Comparison of ENCODE assay signal across 20 cellular contexts in the genomic region with DNA sequence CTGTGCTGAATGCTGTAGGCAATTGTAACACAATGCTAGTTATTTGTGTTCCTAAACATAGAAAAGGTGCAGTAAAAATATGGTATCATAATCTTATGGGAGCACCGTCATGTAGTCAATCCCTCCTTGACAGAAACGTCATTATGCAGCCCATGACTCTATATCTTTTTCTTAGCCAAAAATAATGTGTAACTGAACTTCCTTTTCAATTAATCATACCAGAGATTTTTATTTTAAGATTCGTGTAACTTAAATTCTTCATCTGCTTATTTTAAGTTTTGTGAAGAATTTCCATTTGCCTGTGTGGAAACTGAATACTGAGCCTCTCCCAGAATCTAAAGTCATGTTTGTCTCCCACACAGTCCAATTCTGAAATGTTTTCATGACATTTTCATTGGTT.
"Had no signal": no experiment of that assay in that cellular context is flagged by ENCODE, and none has a peak within 500 bp of the region (broad histone marks: within the 10 kb centered on the region; RNA-seq: fewer than 3 reads in every experiment).

No MANE protein-coding gene starts in this region.

- ATAC-seq: activated CD8-positive, alpha-beta T cell treated with anti-CD3 and anti-CD28 coated beads for 36 hours; activated naive CD4-positive, alpha-beta T cell treated with anti-CD3 and anti-CD28 coated beads, Interleukin-2, amount 50 U/mL, for 72 hours; activated T-cell treated with anti-CD3 and anti-CD28 coated beads, Interleukin-2, amount 50 U/mL, for 4 hours; foreskin keratinocyte; T-helper 17 cell had no signal

- H3K4me1 ChIP-seq: right atrium auricular region had no signal

- H3K36me3 ChIP-seq: right atrium auricular region, WERI-Rb-1 had no signal

- H3K4me3 ChIP-seq: dorsolateral prefrontal cortex, right atrium auricular region had no signal

- DNase-seq: activated CD4-positive, alpha-beta T cell treated with anti-CD3 and anti-CD28 coated beads for 48 hours; activated CD8-positive, alpha-beta T cell treated with anti-CD3 and anti-CD28 coated beads for 36 hours; activated effector memory CD4-positive, alpha-beta T cell treated with Interleukin-2 at 50 U/mL for 16 hours; activated T-cell treated with anti-CD3 and anti-CD28 coated beads, Interleukin-2, amount 50 U/mL, for 4 hours; dorsolateral prefrontal cortex; endodermal cell; erythroblast; glutamatergic neuron; mesendoderm; nucleus accumbens; small intestine; stimulated activated CD4-positive, alpha-beta T cell treated with anti-CD3 and anti-CD28 coated beads, Interleukin-4, amount 100 ng/mL, for 24 hours; stimulated activated naive CD4-positive, alpha-beta T cell treated with Interleukin-2 at 50 U/mL for 16 hours; T-helper 17 cell; trophoblast cell; WERI-Rb-1 had no signal

- FAIRE-seq: bronchial epithelial cell, small intestine had no signal

- H3K27ac ChIP-seq: dorsolateral prefrontal cortex, foreskin keratinocyte, right atrium auricular region, WERI-Rb-1 had no signal

- H3K27me3 ChIP-seq: foreskin keratinocyte, right atrium auricular region had no signal

- H3K9me3 ChIP-seq: right atrium auricular region had no signal
